ENCODE assay signal across 21 cellular contexts in the genomic region with DNA sequence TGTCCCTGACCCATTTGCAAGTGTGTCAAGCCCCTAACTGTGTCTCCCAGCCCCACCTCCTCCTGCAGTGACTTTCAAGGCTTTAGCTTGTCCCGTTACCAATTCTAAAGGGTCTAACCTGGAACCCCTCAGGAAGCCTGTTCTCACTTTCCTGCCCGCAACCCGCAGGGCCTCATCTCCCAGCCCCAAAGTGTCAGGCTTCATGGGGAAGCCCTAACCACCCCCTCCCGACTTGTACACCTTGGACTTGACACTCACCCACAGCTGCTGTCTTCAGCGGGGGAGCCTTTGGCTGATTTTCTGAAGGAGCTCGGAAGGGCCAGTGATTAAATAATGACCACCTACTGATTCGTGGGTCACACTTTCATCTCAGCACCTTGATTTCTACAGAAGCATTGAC. TPM values are rescaled to one million over a fixed set of nuclear protein-coding genes. Genes with fewer than 3 reads are reported as not detected.
DNase-seq lines count a peak whose midpoint lies in the region; ATAC-seq and TF ChIP-seq lines count a peak whose summit lies in the region.
"Had no signal": no experiment of that assay in that cellular context is flagged by ENCODE, and none has a peak within 500 bp of the region (broad histone marks: within the 10 kb centered on the region; RNA-seq: fewer than 3 reads in every experiment).

No MANE protein-coding gene starts in this region.

- no peaks in the 10 kb centered on the region for H3K36me3 ChIP-seq in endodermal cell (ENCODE audit: control insufficient read depth, insufficient read depth, low read length)
- H3K36me3 ChIP-seq: breast epithelium, uterus had no signal

- no peak for TF ChIP-seq CTCF in endodermal cell (conservative IDR thresholded peaks at IDR 0.05)

- intact Hi-C loops in activated CD4-positive, alpha-beta memory T cell treated with anti-CD3 and anti-CD28 coated beads for 36 hours (cut with micrococcal nuclease), result no loop called here

- POLR2A ChIA-PET in activated CD4-positive, alpha-beta memory T cell treated with anti-CD3 and anti-CD28 coated beads for 36 hours (lab: Charles Lee), result interaction anchor here (1.0 to 2.1 kb wide), 4 partner anchors 9 to 33 kb away, joined by 3 to 15 read pairs (median 6); partner anchors contain the start of gene NLRC5

- H3K4me1 Mint-ChIP-seq in activated T-cell treated with anti-CD3 and anti-CD28 coated beads, Interleukin-2, amount 50 U/mL, for 24 hours (ENCODE audit: low read depth), result peaks cover 90% of the 10 kb centered on the region
- peaks cover 87% of the 10 kb centered on the region for H3K4me1 Mint-ChIP-seq in activated CD4-positive, alpha-beta memory T cell treated with anti-CD3 and anti-CD28 coated beads for 36 hours (ENCODE audit: low read depth)
- peaks cover 2% of the 10 kb centered on the region for H3K4me1 Mint-ChIP-seq in endodermal cell
- H3K4me1 Mint-ChIP-seq in stimulated activated naive B cell treated with anti-CD40 and anti-IgM and Interleukin-4, amounts not matched to agents 10 μg/mL and 1 μg/mL and 100 μg/mL, for 72 hours, result peaks cover 44 to 51% of the 10 kb centered on the region in 2 donors

- CTCF ChIA-PET in activated CD4-positive, alpha-beta memory T cell treated with anti-CD3 and anti-CD28 coated beads for 36 hours (lab: Charles Lee), result interaction anchor here (1.1 to 2.9 kb wide), 5 partner anchors 15 to 58 kb away, joined by 3 to 18 read pairs (median 4); partner anchors contain the start of gene NLRC5

- no peak for ATAC-seq in stimulated activated naive B cell treated with anti-CD40 and anti-IgM and Interleukin-4, amounts not matched to agents 10 μg/mL and 1 μg/mL and 100 μg/mL, for 72 hours (replicated peaks)
- no peak for ATAC-seq in GM19452 (IDR thresholded peaks at IDR 0.05; ENCODE audit: unreplicated experiment)
- ATAC-seq: left ventricle myocardium superior had no signal

- peak; percentile 36 for DNase-seq in activated T-cell treated with anti-CD3 and anti-CD28 coated beads, Interleukin-2, amount 50 U/mL, for 24 hours
- no peak for DNase-seq in activated T-cell treated with anti-CD3 and anti-CD28 coated beads, Interleukin-2, amount 50 U/mL, for 48 hours
- DNase-seq in activated CD4-positive, alpha-beta memory T cell treated with anti-CD3 and anti-CD28 coated beads for 36 hours, result no peak
- DNase-seq in endodermal cell (peak; percentile 37), putamen (ENCODE audit: low spot score) (no peak), glomerular visceral epithelial cell (ENCODE audit: extremely low spot score) (no peak)
- DNase-seq in stimulated activated naive B cell treated with anti-CD40 and anti-IgM and Interleukin-4, amounts not matched to agents 10 μg/mL and 1 μg/mL and 100 μg/mL, for 72 hours, result no peak
- DNase-seq: activated CD8-positive, alpha-beta memory T cell treated with anti-CD3 and anti-CD28 coated beads, Interleukin-2, amount 50 U/mL, for 48 hours; adrenal gland; C1 segment of cervical spinal cord; GDM1; left ventricle myocardium superior; NCI-H1092; NCI-H446 treated with DMSO at 0.1 percent for 48 hours; stimulated activated CD8-positive, alpha-beta memory T cell treated with anti-CD3 and anti-CD28 coated beads, Interleukin-4, amount 100 ng/mL, for 48 hours; T1000; uterus had no signal

- H3K4me3 ChIP-seq in endodermal cell (ENCODE audit: low read length), result no peak overlapping the region
- H3K4me3 ChIP-seq: adrenal gland, breast epithelium, coronary artery, SK-N-MC, uterus had no signal

- no peaks in the 10 kb centered on the region for H3K27me3 Mint-ChIP-seq in activated T-cell treated with anti-CD3 and anti-CD28 coated beads, Interleukin-2, amount 50 U/mL, for 24 hours
- no peaks in the 10 kb centered on the region for H3K27me3 Mint-ChIP-seq in activated CD4-positive, alpha-beta memory T cell treated with anti-CD3 and anti-CD28 coated beads for 36 hours
- H3K27me3 Mint-ChIP-seq in endodermal cell (ENCODE audit: insufficient read depth), result peaks cover 3% of the 10 kb centered on the region
- H3K27me3 Mint-ChIP-seq in stimulated activated naive B cell treated with anti-CD40 and anti-IgM and Interleukin-4, amounts not matched to agents 10 μg/mL and 1 μg/mL and 100 μg/mL, for 72 hours, result no peaks in the 10 kb centered on the region

- no peaks in the 10 kb centered on the region for H3K9me3 ChIP-seq in endodermal cell (ENCODE audit: control insufficient read depth, low read length)
- H3K9me3 ChIP-seq: adrenal gland, breast epithelium, uterus had no signal

- no peaks in the 10 kb centered on the region for H3K9me3 Mint-ChIP-seq in activated T-cell treated with anti-CD3 and anti-CD28 coated beads, Interleukin-2, amount 50 U/mL, for 24 hours
- H3K9me3 Mint-ChIP-seq in activated CD4-positive, alpha-beta memory T cell treated with anti-CD3 and anti-CD28 coated beads for 36 hours, result no peaks in the 10 kb centered on the region
- H3K9me3 Mint-ChIP-seq in endodermal cell, result no peaks in the 10 kb centered on the region
- H3K9me3 Mint-ChIP-seq in stimulated activated naive B cell treated with anti-CD40 and anti-IgM and Interleukin-4, amounts not matched to agents 10 μg/mL and 1 μg/mL and 100 μg/mL, for 72 hours, result no peaks in the 10 kb centered on the region

- no peak overlapping the region for H3K9ac ChIP-seq in endodermal cell (ENCODE audit: extremely low read depth, low read length, poor library complexity, severe bottlenecking)

- H3K4me1 ChIP-seq in endodermal cell (ENCODE audit: control insufficient read depth, insufficient read depth, low read length), result no peaks in the 10 kb centered on the region
- H3K4me1 ChIP-seq: adrenal gland, breast epithelium, uterus had no signal

- WGBS in endodermal cell (ENCODE audit: insufficient coverage in 1 of 2, insufficient read length in 1 of 2), 2 experiments, result 92 to 97% methylated on average over 7 of the region's 7 CpGs

- no peak overlapping the region for H3K27ac ChIP-seq in endodermal cell (ENCODE audit: low read depth, low read length)
- H3K27ac ChIP-seq: adrenal gland, breast epithelium, coronary artery, SK-N-MC, uterus had no signal

- peak overlapping the region; percentile 91 for H3K27ac Mint-ChIP-seq in activated T-cell treated with anti-CD3 and anti-CD28 coated beads, Interleukin-2, amount 50 U/mL, for 24 hours
- peak overlapping the region; percentile 65 for H3K27ac Mint-ChIP-seq in activated CD4-positive, alpha-beta memory T cell treated with anti-CD3 and anti-CD28 coated beads for 36 hours
- no peak overlapping the region for H3K27ac Mint-ChIP-seq in endodermal cell
- H3K27ac Mint-ChIP-seq in stimulated activated naive B cell treated with anti-CD40 and anti-IgM and Interleukin-4, amounts not matched to agents 10 μg/mL and 1 μg/mL and 100 μg/mL, for 72 hours, result peak overlapping the region; percentile 75

- H3K36me3 Mint-ChIP-seq in activated T-cell treated with anti-CD3 and anti-CD28 coated beads, Interleukin-2, amount 50 U/mL, for 24 hours (ENCODE audit: low read depth), result peaks cover 98% of the 10 kb centered on the region
- peaks cover 83% of the 10 kb centered on the region for H3K36me3 Mint-ChIP-seq in activated CD4-positive, alpha-beta memory T cell treated with anti-CD3 and anti-CD28 coated beads for 36 hours
- H3K36me3 Mint-ChIP-seq in endodermal cell (ENCODE audit: low read depth), result no peaks in the 10 kb centered on the region
- peaks cover 93 to 96% of the 10 kb centered on the region in 2 donors for H3K36me3 Mint-ChIP-seq in stimulated activated naive B cell treated with anti-CD40 and anti-IgM and Interleukin-4, amounts not matched to agents 10 μg/mL and 1 μg/mL and 100 μg/mL, for 72 hours

- H3K27me3 ChIP-seq in endodermal cell (ENCODE audit: control insufficient read depth, insufficient read depth, low read length, poor library complexity, severe bottlenecking), result no peaks in the 10 kb centered on the region
- H3K27me3 ChIP-seq: adrenal gland, breast epithelium, uterus had no signal

- H3K4me3 Mint-ChIP-seq in activated T-cell treated with anti-CD3 and anti-CD28 coated beads, Interleukin-2, amount 50 U/mL, for 24 hours, result no peak overlapping the region
- H3K4me3 Mint-ChIP-seq in activated CD4-positive, alpha-beta memory T cell treated with anti-CD3 and anti-CD28 coated beads for 36 hours, result no peak overlapping the region
- H3K4me3 Mint-ChIP-seq in endodermal cell, result no peak overlapping the region
- H3K4me3 Mint-ChIP-seq in stimulated activated naive B cell treated with anti-CD40 and anti-IgM and Interleukin-4, amounts not matched to agents 10 μg/mL and 1 μg/mL and 100 μg/mL, for 72 hours, result no peak overlapping the region

RNA-seq across cellular contexts. Expression of gene NLRC5, which starts 33.1 kb away (rescaled TPM):
- 100 to 1,000 TPM; 151 to 167 TPM for total RNA-seq in activated CD4-positive, alpha-beta memory T cell treated with anti-CD3 and anti-CD28 coated beads for 36 hours
- under 1 TPM; 0.64 to 0.97 TPM for total RNA-seq in endodermal cell
- 0.21 TPM for polyA plus RNA-seq in endodermal cell (2013, experiment 1 of 2)
- polyA plus RNA-seq in endodermal cell (2013, experiment 2 of 2), result 0.12 TPM

Comparison
In these comparisons a context has a peak if more than half of its experiments do, and no peak if none do; other contexts are left out.
1. DNase-seq: peak in activated T-cell treated with anti-CD3 and anti-CD28 coated beads, Interleukin-2, amount 50 U/mL, for 24 hours (single experiment) and endodermal cell (single experiment); none in activated T-cell treated with anti-CD3 and anti-CD28 coated beads, Interleukin-2, amount 50 U/mL, for 48 hours (0 of 2), activated CD4-positive, alpha-beta memory T cell treated with anti-CD3 and anti-CD28 coated beads for 36 hours (single experiment), stimulated activated naive B cell treated with anti-CD40 and anti-IgM and Interleukin-4, amounts not matched to agents 10 μg/mL and 1 μg/mL and 100 μg/mL, for 72 hours (single experiment), putamen (single experiment) and glomerular visceral epithelial cell (single experiment).
2. RNA of gene NLRC5, which starts 33.1 kb away (total RNA-seq): 151 to 167 TPM in activated CD4-positive, alpha-beta memory T cell treated with anti-CD3 and anti-CD28 coated beads for 36 hours; 0.64 to 0.97 TPM in endodermal cell; every median in the first group is over 10 times any median in the second.